Comparison of ENCODE assay signal across 10 cellular contexts in genomic region chr6:117496383-117496990, GRCh38. TPM values are rescaled to one million over a fixed set of nuclear protein-coding genes. Genes with fewer than 3 reads are reported as not detected.
DNase-seq lines count a peak whose midpoint lies in the region; ATAC-seq and TF ChIP-seq lines count a peak whose summit lies in the region.
"Had no signal": no experiment of that assay in that cellular context is flagged by ENCODE, and none has a peak within 500 bp of the region (broad histone marks: within the 10 kb centered on the region; RNA-seq: fewer than 3 reads in every experiment).

No MANE protein-coding gene starts in this region.

- DNase-seq in fibroblast of lung (ENCODE audit: low read depth in 2 of 2) (peak; percentile 62 to 94), transverse colon (no peak), ureter (ENCODE audit: low spot score) (no peak), NCI-H1048 (lab: John Stamatoyannopoulos, UW) (no peak)
- no peak for DNase-seq in stimulated activated CD8-positive, alpha-beta memory T cell treated with anti-CD3 and anti-CD28 coated beads, Interleukin-4, amount 100 ng/mL, for 48 hours
- DNase-seq: activated naive CD4-positive, alpha-beta T cell had no signal

- peak overlapping the region; percentile 78 for H3K4me2 ChIP-seq in fibroblast of lung (ENCODE audit: extremely low read depth, insufficient read depth, low read length)

- 92 to 93% methylated on average over 1 of the region's 1 CpG for WGBS in transverse colon (ENCODE audit: low coverage in 1 of 2), 2 donors

- no peaks in the 10 kb centered on the region for H4K20me1 ChIP-seq in fibroblast of lung (ENCODE audit: control insufficient read depth, extremely low read depth, insufficient read depth, low read length)

- H3K79me2 ChIP-seq in ACC112 (ENCODE audit: control insufficient read depth, insufficient read depth, low read length, unreplicated experiment): peaks cover 80% of the 10 kb centered on the region
- peaks cover 77% of the 10 kb centered on the region for H3K79me2 ChIP-seq in fibroblast of lung (ENCODE audit: control insufficient read depth, insufficient read depth, low read length)

- no peak for TF ChIP-seq EP300 in transverse colon (IDR thresholded peaks at IDR 0.05; ENCODE audit: low read depth)

- H3K27me3 ChIP-seq in ACC112 (ENCODE audit: insufficient read depth, low read length): no peaks in the 10 kb centered on the region
- no peaks in the 10 kb centered on the region for H3K27me3 ChIP-seq in fibroblast of lung (ENCODE audit: control insufficient read depth, insufficient read depth, low read length)
- no peaks in the 10 kb centered on the region for H3K27me3 ChIP-seq in transverse colon

- in situ Hi-C loops in transverse colon (cut with MboI; ENCODE audit: low pct_ligation_motif_present in 1 of 4, low pct_unique_long_range_greater_than_20kb in 1 of 4, low sequenced_read_pairs in 3 of 4): no loop called here

- ATAC-seq in GM19351 (IDR thresholded peaks at IDR 0.05; ENCODE audit: unreplicated experiment): peak; percentile 42
- peak; percentile 63 for ATAC-seq in HG03457 (IDR thresholded peaks at IDR 0.05; ENCODE audit: unreplicated experiment)

- intact Hi-C loops in transverse colon (cut with DNase I; ENCODE audit: low total_unique reads): no loop called here

- no peak for TF ChIP-seq POLR2A in transverse colon (IDR thresholded peaks at IDR 0.05)

- H3K9me3 ChIP-seq in fibroblast of lung (ENCODE audit: control insufficient read depth, insufficient read depth, low read depth, low read length) (no peaks in the 10 kb centered on the region), transverse colon (no peaks in the 10 kb centered on the region)

- H2AFZ ChIP-seq in ACC112 (ENCODE audit: low read length, unreplicated experiment) (no peak overlapping the region), fibroblast of lung (ENCODE audit: low read length) (no peak overlapping the region)

- H3K36me3 ChIP-seq in ACC112 (ENCODE audit: insufficient read depth, low read length) (no peaks in the 10 kb centered on the region), fibroblast of lung (ENCODE audit: control insufficient read depth, insufficient read depth, low read length) (no peaks in the 10 kb centered on the region), transverse colon (no peaks in the 10 kb centered on the region)

- peak overlapping the region; percentile 99 for H3K27ac ChIP-seq in ACC112 (ENCODE audit: low read depth, low read length)
- peak overlapping the region; percentile 70 for H3K27ac ChIP-seq in fibroblast of lung (ENCODE audit: insufficient read depth, low read length)
- peak overlapping the region in 1 of 4 donors; percentile 7 for H3K27ac ChIP-seq in transverse colon
- H3K27ac ChIP-seq: C4-2B had no signal

- TF ChIP-seq CTCF in fibroblast of lung (conservative IDR thresholded peaks at IDR 0.05 in 1 of 2, IDR thresholded peaks at IDR 0.05 in 1 of 2; ENCODE audit: low read depth in 1 of 2, low read length in 2 of 2): no peak
- TF ChIP-seq CTCF in transverse colon (IDR thresholded peaks at IDR 0.05): no peak

- H3K4me3 ChIP-seq in ACC112 (ENCODE audit: low read depth, low read length) (peak overlapping the region; percentile 70), fibroblast of lung (replicated peaks in 1 of 4; ENCODE audit: control extremely low read depth in 1 of 4, insufficient read depth in 1 of 4, low read depth in 3 of 4, low read length in 4 of 4) (peak overlapping the region in 1 of 4 experiments; percentile 27), transverse colon (no peak overlapping the region)

- H3K4me1 ChIP-seq in ACC112 (ENCODE audit: control insufficient read depth, insufficient read depth, low read length, unreplicated experiment) (peaks cover 80% of the 10 kb centered on the region), fibroblast of lung (ENCODE audit: control insufficient read depth, extremely low read depth, insufficient read depth, low read length) (peaks cover 27% of the 10 kb centered on the region), transverse colon (peaks cover 0 to 36% (median 21%) of the 10 kb centered on the region in 4 donors)

- no peak overlapping the region for H3K9ac ChIP-seq in fibroblast of lung (ENCODE audit: insufficient read depth, low read length)

RNA-seq across cellular contexts. Expression of gene DCBLD1, which starts 14.0 kb away (rescaled TPM):
- total RNA-seq in fibroblast of lung (44.4 and 53.7 TPM in 2 replicates), transverse colon (10 to 100 TPM in 2 of 4 donors, 1 to 10 TPM in 2; 2.2 to 19.4 (median 10.7) TPM), ureter (18.4 TPM)
- 21.5 and 35.2 TPM in 2 replicates for polyA plus RNA-seq in fibroblast of lung
- polyA plus RNA-seq in fibroblast of lung (2012): 16.5 and 26.9 TPM in 2 replicates
- 5.6 and 7.2 TPM in 2 replicates for polyA minus RNA-seq in fibroblast of lung (ENCODE audit: low replicate concordance)

Comparison
In these comparisons a context has a peak if more than half of its experiments do, and no peak if none do; other contexts are left out.
1. DNase-seq: peak in fibroblast of lung (2 of 2); none in transverse colon (single experiment), stimulated activated CD8-positive, alpha-beta memory T cell treated with anti-CD3 and anti-CD28 coated beads, Interleukin-4, amount 100 ng/mL, for 48 hours (single experiment), ureter (single experiment) and NCI-H1048 (single experiment).